ENCODE assay signal across 18 cellular contexts in genomic region chr12:53706080-53706479, GRCh38. TPM values are rescaled to one million over a fixed set of nuclear protein-coding genes. Genes with fewer than 3 reads are reported as not detected.
DNase-seq lines count a peak whose midpoint lies in the region; ATAC-seq lines count a peak whose summit lies in the region.
"Had no signal": no experiment of that assay in that cellular context is flagged by ENCODE, and none has a peak within 500 bp of the region (broad histone marks: within the 10 kb centered on the region; RNA-seq: fewer than 3 reads in every experiment).

No MANE protein-coding gene starts in this region.

- no peaks in the 10 kb centered on the region; the same call in none of the 2 replicates for H3K27me3 ChIP-seq in SJCRH30

- peak overlapping the region; percentile 28 for H3K27ac Mint-ChIP-seq in stimulated activated naive CD8-positive, alpha-beta T cell treated with anti-CD3 and anti-CD28 coated beads, Interleukin-15, Interleukin-2, amounts not matched to agents 100 ng/mL and 50 ng/mL, for 24 hours
- H3K27ac Mint-ChIP-seq: B cell; CD4-positive, alpha-beta T cell; CD8-positive, alpha-beta T cell had no signal

- H3K9me3 Mint-ChIP-seq in stimulated activated naive CD8-positive, alpha-beta T cell treated with anti-CD3 and anti-CD28 coated beads, Interleukin-15, Interleukin-2, amounts not matched to agents 100 ng/mL and 50 ng/mL, for 24 hours: no peaks in the 10 kb centered on the region
- H3K9me3 Mint-ChIP-seq: CD4-positive, alpha-beta T cell; CD8-positive, alpha-beta T cell had no signal

- ATAC-seq in stimulated activated naive CD8-positive, alpha-beta T cell treated with anti-CD3 and anti-CD28 coated beads, Interleukin-15, Interleukin-2, amounts not matched to agents 100 U/mL and 50 U/mL, for 24 hours: no peak
- ATAC-seq: A549; CD8-positive, alpha-beta T cell had no signal

- H3K27me3 Mint-ChIP-seq in stimulated activated naive CD8-positive, alpha-beta T cell treated with anti-CD3 and anti-CD28 coated beads, Interleukin-15, Interleukin-2, amounts not matched to agents 100 ng/mL and 50 ng/mL, for 24 hours: peaks cover 54% of the 10 kb centered on the region

- H3K27ac ChIP-seq in SJCRH30: no peak overlapping the region
- H3K27ac ChIP-seq: 22Rv1; A549; BLaER1 treated with 17β-estradiol and CSF1 and Interleukin-3, amounts not matched to agents 10 nM and 100 nM; C4-2B had no signal

- H3K36me3 ChIP-seq in SJCRH30: no peaks in the 10 kb centered on the region
- H3K36me3 ChIP-seq: BLaER1 treated with 17β-estradiol and CSF1 and Interleukin-3, amounts not matched to agents 10 nM and 100 nM had no signal

- DNase-seq in NCI-H82 (lab: John Stamatoyannopoulos, UW) (peak; percentile 39), NCI-H82 treated with DMSO at 0.1 percent for 48 hours (lab: John Stamatoyannopoulos, UW; ENCODE audit: unreplicated experiment) (no peak), SJCRH30 (no peak)
- no peak for DNase-seq in stimulated activated naive CD8-positive, alpha-beta T cell treated with anti-CD3 and anti-CD28 coated beads, Interleukin-15, Interleukin-2, amounts not matched to agents 100 U/mL and 50 U/mL, for 24 hours
- DNase-seq: AML-193; Caco-2; Calu3; CD4-positive, alpha-beta T cell; CD8-positive, alpha-beta T cell; DMS79 treated with DMSO at 0.1 percent for 48 hours; GF-D8 had no signal

- H3K9me3 ChIP-seq in SJCRH30 (replicated peaks): no peaks in the 10 kb centered on the region
- H3K9me3 ChIP-seq: A549; BLaER1 treated with 17β-estradiol and CSF1 and Interleukin-3, amounts not matched to agents 10 nM and 100 nM; Caco-2 had no signal

- H3K4me1 ChIP-seq in SJCRH30: no peaks in the 10 kb centered on the region
- H3K4me1 ChIP-seq: A549; BLaER1 treated with 17β-estradiol and CSF1 and Interleukin-3, amounts not matched to agents 10 nM and 100 nM; Caco-2 had no signal

- H3K4me1 Mint-ChIP-seq in stimulated activated naive CD8-positive, alpha-beta T cell treated with anti-CD3 and anti-CD28 coated beads, Interleukin-15, Interleukin-2, amounts not matched to agents 100 ng/mL and 50 ng/mL, for 24 hours (ENCODE audit: low read depth): no peaks in the 10 kb centered on the region
- H3K4me1 Mint-ChIP-seq: B cell had no signal

- no peaks in the 10 kb centered on the region for H3K36me3 Mint-ChIP-seq in stimulated activated naive CD8-positive, alpha-beta T cell treated with anti-CD3 and anti-CD28 coated beads, Interleukin-15, Interleukin-2, amounts not matched to agents 100 ng/mL and 50 ng/mL, for 24 hours (ENCODE audit: low read depth)

- H3K4me3 Mint-ChIP-seq in stimulated activated naive CD8-positive, alpha-beta T cell treated with anti-CD3 and anti-CD28 coated beads, Interleukin-15, Interleukin-2, amounts not matched to agents 100 ng/mL and 50 ng/mL, for 24 hours: no peak overlapping the region
- H3K4me3 Mint-ChIP-seq: B cell; CD4-positive, alpha-beta T cell; CD8-positive, alpha-beta T cell had no signal

- H3K4me3 ChIP-seq in SJCRH30: no peak overlapping the region
- H3K4me3 ChIP-seq: A549; BLaER1 treated with 17β-estradiol and CSF1 and Interleukin-3, amounts not matched to agents 10 nM and 100 nM had no signal

RNA-seq across cellular contexts. Expression of gene CALCOCO1, which starts 21.2 kb away (rescaled TPM):
- total RNA-seq in SJCRH30 (2014; rRNA removed; shearing (Covaris generic)): 18.2 and 20.3 TPM in 2 replicates

RNA-seq across cellular contexts. Expression of gene ATP5MC2, which starts 30.2 kb away (rescaled TPM):
- 433 and 480 TPM in 2 replicates for total RNA-seq in SJCRH30 (2014; rRNA removed; shearing (Covaris generic))

RNA-seq across cellular contexts. Expression of gene CISTR, which starts 45.7 kb away (rescaled TPM):
- not detected in 2 replicates for total RNA-seq in SJCRH30 (2014; rRNA removed; shearing (Covaris generic))
- total RNA-seq: A172; B cell; Caco-2; Calu3; CD4-positive, alpha-beta T cell; CD8-positive, alpha-beta T cell had no signal
